ENCODE assay signal across 19 cellular contexts in the genomic region with DNA sequence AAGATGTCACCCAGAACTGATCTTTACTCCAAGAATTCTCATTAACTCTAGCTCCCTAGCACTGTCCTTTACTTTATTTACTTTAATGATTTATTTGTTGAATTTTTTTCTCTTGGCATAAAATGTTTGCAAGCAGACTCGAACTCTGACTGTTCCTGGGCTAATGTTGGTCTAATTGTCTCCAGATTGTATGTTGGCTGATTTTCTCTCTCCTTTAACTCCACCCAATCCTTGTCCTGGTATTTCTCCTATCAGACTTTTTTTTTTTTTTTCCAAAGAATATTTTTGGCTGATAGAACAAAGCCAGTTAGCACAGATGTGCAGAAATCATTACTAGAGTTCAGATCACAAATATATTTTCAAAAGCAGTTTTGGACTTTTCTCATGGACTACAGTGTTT.
DNase-seq lines count a peak whose midpoint lies in the region; ATAC-seq, FAIRE-seq and TF ChIP-seq lines count a peak whose summit lies in the region.
"Had no signal": no experiment of that assay in that cellular context is flagged by ENCODE, and none has a peak within 500 bp of the region (broad histone marks: within the 10 kb centered on the region; RNA-seq: fewer than 3 reads in every experiment).

No MANE protein-coding gene starts in this region.

- TF ChIP-seq CTCF in AG10803 (conservative IDR thresholded peaks at IDR 0.05; ENCODE audit: low read length) (no peak), fibroblast of villous mesenchyme (IDR thresholded peaks at IDR 0.05; ENCODE audit: insufficient read depth, low read depth, low read length) (no peak), coronary artery (IDR thresholded peaks at IDR 0.05) (no peak)

- peaks cover 15% of the 10 kb centered on the region for H3K36me3 ChIP-seq in GM23248 (ENCODE audit: low read depth)
- peaks cover 29% of the 10 kb centered on the region for H3K36me3 ChIP-seq in Karpas-422 (ENCODE audit: insufficient read depth, low read length)

- H3K27me3 ChIP-seq in GM23248 (replicated peaks; ENCODE audit: insufficient read depth) (no peaks in the 10 kb centered on the region), Karpas-422 (ENCODE audit: low read length) (no peaks in the 10 kb centered on the region)
- H3K27me3 ChIP-seq: BLaER1 had no signal

- H3K9ac ChIP-seq in GM23248 (no peak overlapping the region), Karpas-422 (ENCODE audit: low read length) (no peak overlapping the region)
- H3K9ac ChIP-seq: BLaER1 had no signal

- H3K4me3 ChIP-seq in AG10803 (ENCODE audit: low read length), result no peak overlapping the region
- no peak overlapping the region for H3K4me3 ChIP-seq in GM23248
- no peak overlapping the region for H3K4me3 ChIP-seq in fibroblast of villous mesenchyme (ENCODE audit: low read depth, low read length)
- H3K4me3 ChIP-seq in Karpas-422 (ENCODE audit: low read length), result no peak overlapping the region
- no peak overlapping the region for H3K4me3 ChIP-seq in coronary artery
- H3K4me3 ChIP-seq: BLaER1, GM12878 had no signal

- no peak for ATAC-seq in GM18511 (IDR thresholded peaks at IDR 0.05; ENCODE audit: unreplicated experiment)
- ATAC-seq: GM12878 had no signal

- H2AFZ ChIP-seq in GM23248, result no peak overlapping the region
- H2AFZ ChIP-seq in Karpas-422 (ENCODE audit: low read length), result no peak overlapping the region

- in situ Hi-C loops in GM23248 (cut with MboI), result no loop called here

- H4K20me1 ChIP-seq in GM23248 (ENCODE audit: insufficient read depth) (no peaks in the 10 kb centered on the region), Karpas-422 (ENCODE audit: insufficient read depth, low read depth, low read length) (no peaks in the 10 kb centered on the region)
- H4K20me1 ChIP-seq: BLaER1 had no signal

- H3K9me2 ChIP-seq in GM23248 (ENCODE audit: insufficient read depth), result no peaks in the 10 kb centered on the region
- no peaks in the 10 kb centered on the region for H3K9me2 ChIP-seq in Karpas-422 (replicated peaks; ENCODE audit: insufficient read depth, low read length)

- H3K27ac ChIP-seq in GM23248 (no peak overlapping the region), Karpas-422 (ENCODE audit: low read length) (no peak overlapping the region), coronary artery (no peak overlapping the region)
- H3K27ac ChIP-seq: BLaER1, HL-60 had no signal

- H3F3A ChIP-seq in GM23248 (ENCODE audit: insufficient read depth), result peaks cover 1% of the 10 kb centered on the region; the same call in 1 of the 2 replicates

- no peaks in the 10 kb centered on the region for H3K79me2 ChIP-seq in GM23248 (ENCODE audit: insufficient read depth)
- peaks cover 19% of the 10 kb centered on the region; the same call in 1 of the 2 replicates for H3K79me2 ChIP-seq in Karpas-422 (ENCODE audit: low read length)

- DNase-seq in AG10803 (ENCODE audit: low read depth), result peak; percentile 68
- DNase-seq in GM23248, result peak; percentile 38
- DNase-seq in fibroblast of villous mesenchyme (ENCODE audit: low read depth), result peak; percentile 15
- no peak for DNase-seq in Karpas-422
- no peak for DNase-seq in coronary artery (ENCODE audit: low spot score)
- DNase-seq in DMS79 treated with DMSO at 0.1 percent for 48 hours (lab: John Stamatoyannopoulos, UW), result no peak
- DNase-seq: DMS 273 treated with DMSO at 0.1 percent for 48 hours, HCEC 1CT, NCI-H1092, NCI-H1694, NCI-H2107, NCI-H69, PC-3 had no signal

- FAIRE-seq in TTC549 (lab: Jason Lieb, UNC), result peak; percentile 5
- FAIRE-seq: GM12878, GM18507 had no signal

- H3K4me1 ChIP-seq in GM23248 (ENCODE audit: insufficient read depth) (peaks cover 1% of the 10 kb centered on the region), Karpas-422 (ENCODE audit: low read length) (peaks cover 11% of the 10 kb centered on the region)
- H3K4me1 ChIP-seq: BLaER1 had no signal

- H3K9me3 ChIP-seq in GM23248 (ENCODE audit: low read depth), result no peaks in the 10 kb centered on the region
- no peaks in the 10 kb centered on the region for H3K9me3 ChIP-seq in Karpas-422 (ENCODE audit: low read length)
- H3K9me3 ChIP-seq: BLaER1 had no signal

- no peak overlapping the region for H3K4me2 ChIP-seq in GM23248 (ENCODE audit: unreplicated experiment)
- H3K4me2 ChIP-seq in Karpas-422 (ENCODE audit: low read depth, low read length, poor library complexity, severe bottlenecking), result no peak overlapping the region
- H3K4me2 ChIP-seq: BLaER1 had no signal

- 5 to 8% methylated on average over 1 of the region's 1 CpG for WGBS in GM23248 (ENCODE audit: low coverage in 1 of 2, low lambda C conversion rate in 2 of 2, missing lambda C conversion rate in 2 of 2), 2 experiments

Comparison
In these comparisons a context has a peak if more than half of its experiments do, and no peak if none do; other contexts are left out.
1. DNase-seq: peak in AG10803 (single experiment), GM23248 (single experiment) and fibroblast of villous mesenchyme (single experiment); none in Karpas-422 (single experiment), coronary artery (single experiment) and DMS79 treated with DMSO at 0.1 percent for 48 hours (single experiment).